ENCODE assay signal across 1 cellular context in genomic region chrX:38055170-38055847, GRCh38.
TF ChIP-seq lines count a peak whose summit lies in the region.

No MANE protein-coding gene starts in this region.

TF ChIP-seq in HepG2, 621 proteins besides CTCF, POLR2A, EP300 and RAD21 (continued from another document):
- TF ChIP-seq HMGXB3 (CRISPR knock-in tag; IDR thresholded peaks at IDR 0.05; ENCODE audit: borderline replicate concordance) (no peak), NAIF1 (CRISPR knock-in tag; IDR thresholded peaks at IDR 0.05; ENCODE audit: borderline replicate concordance) (no peak)
